Comparison of ENCODE assay signal across 8 cellular contexts in the genomic region with DNA sequence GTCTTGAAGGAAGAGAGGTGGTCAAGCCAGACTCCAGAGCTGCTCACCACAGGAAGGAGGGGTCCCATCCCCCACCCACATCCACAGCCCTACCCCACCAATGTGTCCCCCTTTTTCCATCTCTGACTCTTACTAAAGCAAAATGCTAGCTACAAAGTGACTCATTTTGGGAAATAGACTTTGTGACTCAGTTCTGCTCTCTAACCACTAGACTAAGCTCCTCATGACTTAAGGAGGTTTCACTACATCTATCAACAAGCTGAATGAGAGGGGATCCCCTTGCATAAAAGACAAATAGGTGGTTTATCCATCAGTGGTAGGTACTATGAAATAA. TPM values are rescaled to one million over a fixed set of nuclear protein-coding genes. Genes with fewer than 3 reads are reported as not detected.
A peak's percentile ranks its signal among the peaks of the same experiment; 100 is the strongest.
DNase-seq lines count a peak whose midpoint lies in the region; ATAC-seq, FAIRE-seq and TF ChIP-seq lines count a peak whose summit lies in the region.

No MANE protein-coding gene starts in this region.

- no peaks in the 10 kb centered on the region for H4K20me1 ChIP-seq in endothelial cell of umbilical vein (replicated peaks; ENCODE audit: control insufficient read depth, extremely low read depth, insufficient read depth, low read length)

- FAIRE-seq in endothelial cell of umbilical vein (lab: Jason Lieb, UNC) (no peak), pancreas (lab: Jason Lieb, UNC) (no peak)

- H3K9me3 ChIP-seq in endothelial cell of umbilical vein (replicated peaks; ENCODE audit: control insufficient read depth, insufficient read depth, low read length), result no peaks in the 10 kb centered on the region
- H3K9me3 ChIP-seq in pancreas, result no peaks in the 10 kb centered on the region
- no peaks in the 10 kb centered on the region for H3K9me3 ChIP-seq in spleen

- H3K27ac ChIP-seq in endothelial cell of umbilical vein (ENCODE audit: insufficient read depth, low read depth, low read length) (no peak overlapping the region), pancreas (no peak overlapping the region), spleen (no peak overlapping the region)

- CTCF ChIA-PET in endothelial cell of umbilical vein (lab: Charles Lee), result interaction anchor here (1.3 kb wide), 1 partner anchor 166 kb away, joined by 6 read pairs; no protein-coding TSS in a partner anchor

- H3K36me3 Mint-ChIP-seq in glutamatergic neuron (ENCODE audit: unreplicated experiment), result no peaks in the 10 kb centered on the region

- no peaks in the 10 kb centered on the region for H3K9me3 Mint-ChIP-seq in glutamatergic neuron (ENCODE audit: unreplicated experiment)

- H3K27me3 Mint-ChIP-seq in glutamatergic neuron (ENCODE audit: unreplicated experiment), result no peaks in the 10 kb centered on the region

- no peak for TF ChIP-seq CTCF in endothelial cell of umbilical vein (IDR thresholded peaks at IDR 0.05; ENCODE audit: extremely low read depth in 1 of 2, insufficient read depth in 1 of 2, low read depth in 1 of 2, low read length in 2 of 2)
- no peak for TF ChIP-seq CTCF in glutamatergic neuron (IDR thresholded peaks at IDR 0.05; ENCODE audit: partially characterized antibody, unreplicated experiment)
- TF ChIP-seq CTCF in pancreas (IDR thresholded peaks at IDR 0.05), result no peak
- TF ChIP-seq CTCF in spleen (IDR thresholded peaks at IDR 0.05 in 8 of 11, conservative IDR thresholded peaks at IDR 0.05 in 3 of 11), result no peak

- dilution Hi-C loops in endothelial cell of umbilical vein (cut with MboI; ENCODE audit: extremely low pct_ligation_motif_present, low sequenced_read_pairs), result no loop called here

- no peak overlapping the region for H2AFZ ChIP-seq in endothelial cell of umbilical vein (ENCODE audit: low read depth, low read length)

- POLR2A ChIA-PET in endothelial cell of umbilical vein (lab: Charles Lee), result no interaction called here

- no peak overlapping the region for H3K4me2 ChIP-seq in endothelial cell of umbilical vein (ENCODE audit: insufficient read depth, low read length)

- no peak overlapping the region for H3K9ac ChIP-seq in endothelial cell of umbilical vein (replicated peaks; ENCODE audit: extremely low read depth, insufficient read depth, low read length)

- H3K4me3 Mint-ChIP-seq in glutamatergic neuron (ENCODE audit: unreplicated experiment), result no peak overlapping the region

- no peaks in the 10 kb centered on the region for H3K4me1 Mint-ChIP-seq in glutamatergic neuron (ENCODE audit: low read depth, unreplicated experiment)

- DNase-seq in endothelial cell of umbilical vein (ENCODE audit: low read depth, low spot score), result peak; percentile 12
- DNase-seq in NCI-H1694 treated with DMSO at 0.1 percent for 48 hours (lab: John Stamatoyannopoulos, UW), result no peak
- DNase-seq in glutamatergic neuron, result no peak
- DNase-seq in pancreas, result no peak
- no peak for DNase-seq in spleen

- H3K36me3 ChIP-seq in endothelial cell of umbilical vein (ENCODE audit: control insufficient read depth in 2 of 2, extremely low read depth in 1 of 2, insufficient read depth in 2 of 2, low read length in 2 of 2), result no peaks in the 10 kb centered on the region
- no peaks in the 10 kb centered on the region for H3K36me3 ChIP-seq in pancreas
- no peaks in the 10 kb centered on the region for H3K36me3 ChIP-seq in spleen

- H3K79me2 ChIP-seq in endothelial cell of umbilical vein (ENCODE audit: control insufficient read depth, insufficient read depth, low read length), result no peaks in the 10 kb centered on the region

- H3K27me3 ChIP-seq in endothelial cell of umbilical vein (ENCODE audit: control insufficient read depth in 2 of 2, insufficient read depth in 2 of 2, low read length in 2 of 2) (no peaks in the 10 kb centered on the region), pancreas (no peaks in the 10 kb centered on the region), spleen (replicated peaks in 1 of 7) (no peaks in the 10 kb centered on the region)

- H3K27ac Mint-ChIP-seq in glutamatergic neuron (ENCODE audit: unreplicated experiment), result no peak overlapping the region

- intact Hi-C loops in endothelial cell of umbilical vein (cut with micrococcal nuclease), result no loop called here
- intact Hi-C loops in pancreas (cut with DNase I), result no loop called here
- intact Hi-C loops in spleen (cut with DNase I; ENCODE audit: low total_unique reads), result no loop called here

- H3K4me1 ChIP-seq in endothelial cell of umbilical vein (ENCODE audit: control insufficient read depth, extremely low read depth, insufficient read depth, low read length), result no peaks in the 10 kb centered on the region
- no peaks in the 10 kb centered on the region for H3K4me1 ChIP-seq in pancreas
- peaks cover 4 to 24% (median 12%) of the 10 kb centered on the region in 6 donors for H3K4me1 ChIP-seq in spleen

- BruUV-seq in endothelial cell of umbilical vein (replicated peaks; lab: Mats Ljungman, UMichigan), result no TSS peak

- TF ChIP-seq POLR2A in endothelial cell of umbilical vein (IDR thresholded peaks at IDR 0.05; ENCODE audit: low read depth, low read length) (no peak), spleen (IDR thresholded peaks at IDR 0.05) (no peak)

- H3K9me1 ChIP-seq in endothelial cell of umbilical vein (replicated peaks; ENCODE audit: control insufficient read depth, extremely low read depth, insufficient read depth, low read length), result no peaks in the 10 kb centered on the region

- H3K4me3 ChIP-seq in endothelial cell of umbilical vein (replicated peaks in 1 of 3; ENCODE audit: insufficient read depth in 1 of 3, low read depth in 1 of 3, low read length in 3 of 3) (no peak overlapping the region), pancreas (no peak overlapping the region), spleen (no peak overlapping the region)

- ATAC-seq in GM18499 (IDR thresholded peaks at IDR 0.05; ENCODE audit: insufficient read depth, unreplicated experiment), result peak; percentile 96
- ATAC-seq in GM21447 (IDR thresholded peaks at IDR 0.05; ENCODE audit: unreplicated experiment), result peak; percentile 95
- peak; percentile 98 for ATAC-seq in HG03469 (IDR thresholded peaks at IDR 0.05; ENCODE audit: unreplicated experiment)
- no peak for ATAC-seq in pancreas

TF ChIP-seq in endothelial cell of umbilical vein, 7 proteins besides CTCF, POLR2A, EP300 and RAD21:
- peak; percentile 72 for TF ChIP-seq FOS (IDR thresholded peaks at IDR 0.05; ENCODE audit: borderline replicate concordance, insufficient read depth, low read length)
- TF ChIP-seq, protein P1, sequence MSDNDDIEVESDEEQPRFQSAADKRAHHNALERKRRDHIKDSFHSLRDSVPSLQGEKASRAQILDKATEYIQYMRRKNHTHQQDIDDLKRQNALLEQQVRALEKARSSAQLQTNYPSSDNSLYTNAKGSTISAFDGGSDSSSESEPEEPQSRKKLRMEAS (IDR thresholded peaks at IDR 0.05; ENCODE audit: insufficient read depth, insufficient read length), result no peak
- no peak for TF ChIP-seq MYC (IDR thresholded peaks at IDR 0.05; ENCODE audit: low read depth, low read length)

RNA-seq across cellular contexts. Expression of a gene that starts 35.1 kb away (rescaled TPM):
- total RNA-seq in endothelial cell of umbilical vein, result 0.60 and 0.86 TPM in 2 replicates
- polyA plus RNA-seq in endothelial cell of umbilical vein, result 0.88 and 0.96 TPM in 2 replicates
- 0.83 and 0.85 TPM in 2 replicates for polyA plus RNA-seq in endothelial cell of umbilical vein (2011; cell fraction: cytosol; rRNA removed)
- 0.87 and 1.1 TPM in 2 replicates for polyA plus RNA-seq in endothelial cell of umbilical vein (2011; cell fraction: nucleus; rRNA removed)
- polyA plus RNA-seq in endothelial cell of umbilical vein (2012), result 0.79 and 1.3 TPM in 2 replicates
- polyA minus RNA-seq in endothelial cell of umbilical vein, result 1.7 and 2.6 TPM in 2 replicates
- 1.0 TPM for polyA minus RNA-seq in endothelial cell of umbilical vein (2011; cell fraction: cytosol; rRNA and poly(A)+ RNA removed)
- polyA minus RNA-seq in endothelial cell of umbilical vein (2011; cell fraction: nucleus; rRNA and poly(A)+ RNA removed), result 2.7 and 2.9 TPM in 2 replicates
- not detected for total RNA-seq in glutamatergic neuron (ENCODE audit: unreplicated experiment)
- 1 to 10 TPM in 1 of 6 donors, under 1 TPM in 5; 0.09 to 1.1 (median 0.40) TPM for total RNA-seq in pancreas
- under 1 TPM; 0.42 to 0.70 TPM for polyA plus RNA-seq in pancreas
- total RNA-seq in spleen, result 10 to 100 TPM in 4 of 7 donors, 1 to 10 TPM in 3; 8.7 to 23.1 (median 14.9) TPM
- 1 to 10 TPM; 1.2 to 3.1 (median 2.4) TPM for polyA plus RNA-seq in spleen

Comparison
In these comparisons a context has a peak if more than half of its experiments do, and no peak if none do; other contexts are left out.
1. ATAC-seq: peak in GM18499 (single experiment), GM21447 (single experiment) and HG03469 (single experiment); none in pancreas (0 of 4).